ENCODE assay signal across 17 cellular contexts in genomic region chr19:1166872-1167573, GRCh38. TPM values are rescaled to one million over a fixed set of nuclear protein-coding genes. Genes with fewer than 3 reads are reported as not detected.
A peak's percentile ranks its signal among the peaks of the same experiment; 100 is the strongest.
DNase-seq lines count a peak whose midpoint lies in the region; ATAC-seq and TF ChIP-seq lines count a peak whose summit lies in the region.
"Had no signal": no experiment of that assay in that cellular context is flagged by ENCODE, and none has a peak within 500 bp of the region (broad histone marks: within the 10 kb centered on the region; RNA-seq: fewer than 3 reads in every experiment).

No MANE protein-coding gene starts in this region.

- TF ChIP-seq POLR2A in tibial nerve (IDR thresholded peaks at IDR 0.05): no peak
- TF ChIP-seq POLR2A in gastrocnemius medialis (IDR thresholded peaks at IDR 0.05): no peak

- H3K27me3 ChIP-seq in NT2/D1 (ENCODE audit: insufficient read depth, insufficient read length) (no peaks in the 10 kb centered on the region), tibial nerve (no peaks in the 10 kb centered on the region), gastrocnemius medialis (no peaks in the 10 kb centered on the region)
- H3K27me3 ChIP-seq in effector memory CD4-positive, alpha-beta T cell (replicated peaks; ENCODE audit: control insufficient read depth, insufficient read depth, low read length, poor library complexity, severe bottlenecking): no peaks in the 10 kb centered on the region
- H3K27me3 ChIP-seq: sigmoid colon had no signal

- no peak for TF ChIP-seq CTCF in tibial nerve (IDR thresholded peaks at IDR 0.05)
- TF ChIP-seq CTCF in gastrocnemius medialis (IDR thresholded peaks at IDR 0.05 in 4 of 5, conservative IDR thresholded peaks at IDR 0.05 in 1 of 5): no peak

- WGBS in tibial nerve, 2 donors: 56 to 77% methylated on average over 27 to 33 of the region's 33 CpGs

- H3K9ac ChIP-seq in NT2/D1 (ENCODE audit: insufficient read length, low read depth): peak overlapping the region; percentile 56

- DNase-seq in NT2/D1 (ENCODE audit: low read depth, low spot score) (no peak), myocyte (ENCODE audit: low read depth) (peak; percentile 23), tibial nerve (ENCODE audit: low spot score in 2 of 2) (no peak), head of caudate nucleus (no peak), globus pallidus (ENCODE audit: low spot score) (no peak), gastrocnemius medialis (no peak), NCI-H2081 treated with DMSO at 0.1 percent for 48 hours (lab: John Stamatoyannopoulos, UW) (no peak)
- no peak for DNase-seq in effector memory CD4-positive, alpha-beta T cell
- DNase-seq: activated CD8-positive, alpha-beta T cell treated with anti-CD3 and anti-CD28 coated beads for 36 hours; activated T-cell treated with anti-CD3 and anti-CD28 coated beads, Interleukin-2, amount 50 U/mL, for 72 hours; central memory CD4-positive, alpha-beta T cell; endodermal cell; NCI-H1048; NCI-H774; sigmoid colon; stimulated activated CD4-positive, alpha-beta T cell treated with anti-CD3 and anti-CD28 coated beads, Interleukin-4, amount 100 ng/mL, for 1 hour had no signal

- peaks cover 67% of the 10 kb centered on the region for H3K4me1 ChIP-seq in NT2/D1 (ENCODE audit: insufficient read depth, insufficient read length)
- H3K4me1 ChIP-seq in effector memory CD4-positive, alpha-beta T cell (ENCODE audit: control insufficient read depth, insufficient read depth, low read length, poor library complexity, severe bottlenecking): peaks cover 3% of the 10 kb centered on the region
- peaks cover 0 to 83% (median 44%) of the 10 kb centered on the region in 4 donors for H3K4me1 ChIP-seq in tibial nerve
- peaks cover 13 to 14% of the 10 kb centered on the region in 2 donors for H3K4me1 ChIP-seq in gastrocnemius medialis

- H3K36me3 ChIP-seq in NT2/D1 (ENCODE audit: insufficient read depth, insufficient read length, low read length) (peaks cover 81% of the 10 kb centered on the region), tibial nerve (peaks cover 0 to 34% (median 0%) of the 10 kb centered on the region in 3 donors), gastrocnemius medialis (no peaks in the 10 kb centered on the region)
- peaks cover 8% of the 10 kb centered on the region for H3K36me3 ChIP-seq in effector memory CD4-positive, alpha-beta T cell (ENCODE audit: control insufficient read depth, insufficient read depth, low read length)

- H3K27ac ChIP-seq in effector memory CD4-positive, alpha-beta T cell (ENCODE audit: insufficient read depth, low read length, poor library complexity, severe bottlenecking): peak overlapping the region; percentile 4
- peak overlapping the region; percentile 28 to 99 (median 88) for H3K27ac ChIP-seq in tibial nerve
- H3K27ac ChIP-seq in gastrocnemius medialis: no peak overlapping the region

- intact Hi-C loops in head of caudate nucleus (cut with DNase I) (no loop called here), gastrocnemius medialis (cut with DNase I; ENCODE audit: low total_unique reads) (no loop called here)

- no peak for TF ChIP-seq EP300 in tibial nerve (IDR thresholded peaks at IDR 0.05)

- in situ Hi-C loops in gastrocnemius medialis (cut with MboI; ENCODE audit: low sequenced_read_pairs in 4 of 4): no loop called here

- H3K4me3 ChIP-seq in NT2/D1 (ENCODE audit: insufficient read length, low read depth) (no peak overlapping the region), tibial nerve (peak overlapping the region in 1 of 4 donors; percentile 22), gastrocnemius medialis (no peak overlapping the region)
- no peak overlapping the region for H3K4me3 ChIP-seq in effector memory CD4-positive, alpha-beta T cell (ENCODE audit: insufficient read depth, low read depth, low read length, poor library complexity, severe bottlenecking)
- H3K4me3 ChIP-seq: lung, sigmoid colon had no signal

- ATAC-seq in gastrocnemius medialis: no peak
- ATAC-seq: activated CD8-positive, alpha-beta T cell treated with anti-CD3 and anti-CD28 coated beads for 36 hours had no signal

- H3K9me3 ChIP-seq in NT2/D1 (ENCODE audit: insufficient read depth, low read length) (no peaks in the 10 kb centered on the region), tibial nerve (no peaks in the 10 kb centered on the region), gastrocnemius medialis (no peaks in the 10 kb centered on the region)
- no peaks in the 10 kb centered on the region for H3K9me3 ChIP-seq in effector memory CD4-positive, alpha-beta T cell (ENCODE audit: control insufficient read depth, low read length)
- H3K9me3 ChIP-seq: sigmoid colon had no signal

RNA-seq across cellular contexts. Expression of gene SBNO2, which starts 7.0 kb away (rescaled TPM):
- total RNA-seq in myocyte (23.3 and 25.0 TPM in 2 replicates), tibial nerve (100 to 1,000 TPM in 1 of 4 donors, 10 to 100 TPM in 3; 26.6 to 105 (median 39.3) TPM), gastrocnemius medialis (10 to 100 TPM; 22.2 to 49.8 (median 30.9) TPM)
- 22.5 TPM for polyA plus RNA-seq in myocyte (2012)

RNA-seq across cellular contexts. Expression of gene STK11, which starts 38.6 kb away (rescaled TPM):
- total RNA-seq in myocyte (86.3 and 94.9 TPM in 2 replicates), tibial nerve (10 to 100 TPM; 52.5 to 91.2 (median 68.7) TPM), gastrocnemius medialis (100 to 1,000 TPM in 3 of 4 donors, 10 to 100 TPM in 1; 91.5 to 194 (median 149) TPM)
- 45.8 TPM for polyA plus RNA-seq in myocyte (2012)

Comparison
In these comparisons a context has a peak if more than half of its experiments do, and no peak if none do; other contexts are left out.
1. H3K27ac ChIP-seq: peak in effector memory CD4-positive, alpha-beta T cell (single experiment) and tibial nerve (4 of 4); none in gastrocnemius medialis (0 of 4).